In the genomic region with DNA sequence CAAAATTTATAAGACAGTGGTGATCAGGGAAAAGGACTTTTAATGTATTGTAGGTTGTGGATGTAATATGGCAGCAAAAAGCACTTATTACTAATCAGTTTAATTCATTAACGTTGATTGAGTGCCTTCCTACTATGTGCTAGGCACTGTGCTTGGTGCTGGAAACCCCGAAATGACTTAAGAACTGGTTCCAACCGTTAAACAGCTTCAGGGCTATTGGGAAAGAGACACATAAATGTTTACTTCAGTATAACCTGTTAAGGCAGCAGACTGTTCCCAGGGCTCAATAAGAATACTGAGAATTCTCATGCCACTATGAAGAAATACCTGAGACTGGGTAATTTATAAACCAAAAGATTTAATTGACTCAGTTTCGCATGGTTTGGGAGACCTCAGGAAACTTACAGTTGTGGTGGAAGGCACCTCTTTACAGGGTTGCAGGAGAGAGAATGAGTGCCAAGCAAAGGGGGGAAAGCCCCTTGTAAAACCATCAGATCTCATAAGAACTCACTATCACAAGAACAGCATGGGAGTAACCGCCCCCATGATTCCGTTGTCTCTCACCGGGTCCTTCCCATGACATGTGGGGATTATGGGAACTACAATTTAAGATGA, we compare ENCODE assay signal across 11 cellular contexts. TPM values are rescaled to one million over a fixed set of nuclear protein-coding genes. Genes with fewer than 3 reads are reported as not detected.
DNase-seq lines count a peak whose midpoint lies in the region; ATAC-seq, FAIRE-seq and TF ChIP-seq lines count a peak whose summit lies in the region.
"Had no signal": no experiment of that assay in that cellular context is flagged by ENCODE, and none has a peak within 500 bp of the region (broad histone marks: within the 10 kb centered on the region; RNA-seq: fewer than 3 reads in every experiment).

No MANE protein-coding gene starts in this region.

- TF ChIP-seq POLR2A in HepG2 (IDR thresholded peaks at IDR 0.05; ENCODE audit: insufficient read depth in 1 of 2, low read depth in 2 of 2, low read length in 2 of 2) (no peak), transverse colon (IDR thresholded peaks at IDR 0.05) (no peak), esophagus muscularis mucosa (IDR thresholded peaks at IDR 0.05; ENCODE audit: low read depth) (no peak)

- BruUV-seq in mammary epithelial cell (replicated peaks; lab: Mats Ljungman, UMichigan) (no TSS peak), MCF 10A (replicated peaks; lab: Mats Ljungman, UMichigan) (no TSS peak), HepG2 (replicated peaks; lab: Mats Ljungman, UMichigan) (no TSS peak)

- 75% methylated on average over 5 of the region's 7 CpGs for WGBS in mammary epithelial cell (ENCODE audit: low coverage, missing lambda C conversion rate)
- WGBS in HepG2 (ENCODE audit: low lambda C conversion rate) = 90% methylated on average over 6 of the region's 7 CpGs
- 82 to 93% methylated on average over 5 to 7 of the region's 7 CpGs for WGBS in transverse colon (ENCODE audit: low coverage in 1 of 2), 2 donors
- WGBS in esophagus muscularis mucosa = 96% methylated on average over 7 of the region's 7 CpGs

- H3K4me2 ChIP-seq in mammary epithelial cell (ENCODE audit: insufficient read depth, low read depth, low read length) (no peak overlapping the region), HepG2 (ENCODE audit: low read depth, low read length) (peak overlapping the region; percentile 78)

- H3K36me3 ChIP-seq in mammary epithelial cell (ENCODE audit: insufficient read depth, low read length) (no peaks in the 10 kb centered on the region), HepG2 (replicated peaks in 1 of 2; ENCODE audit: control insufficient read depth in 1 of 2, insufficient read depth in 2 of 2, low read length in 2 of 2) (no peaks in the 10 kb centered on the region), transverse colon (no peaks in the 10 kb centered on the region), esophagus muscularis mucosa (no peaks in the 10 kb centered on the region)
- H3K36me3 ChIP-seq: BE2C, breast epithelium had no signal

- no peak for FAIRE-seq in HepG2 (lab: Jason Lieb, UNC)

- H3K27me3 Mint-ChIP-seq in MCF 10A (ENCODE audit: insufficient read depth, unreplicated experiment) = no peaks in the 10 kb centered on the region
- H3K27me3 Mint-ChIP-seq in activated CD4-positive, alpha-beta memory T cell treated with anti-CD3 and anti-CD28 coated beads, Interleukin-2, amount 10 ng/mL, durations not matched to agents 7 days and 5 days = no peaks in the 10 kb centered on the region

- peak; percentile 17 for DNase-seq in mammary epithelial cell
- DNase-seq in MCF 10A (ENCODE audit: unreplicated experiment) = no peak
- no peak for DNase-seq in activated CD4-positive, alpha-beta memory T cell treated with anti-CD3 and anti-CD28 coated beads, Interleukin-2, amount 10 ng/mL, durations not matched to agents 7 days and 5 days
- DNase-seq in HepG2 (ENCODE audit: low spot score) = no peak
- no peak for DNase-seq in transverse colon
- DNase-seq in islet precursor cell = no peak
- no peak for DNase-seq in LoVo (ENCODE audit: low spot score)
- DNase-seq in esophagus muscularis mucosa (ENCODE audit: extremely low spot score) = no peak
- DNase-seq: BE2C, GF-D8 had no signal

- H3K9ac ChIP-seq in mammary epithelial cell (ENCODE audit: insufficient read depth, low read length) (no peak overlapping the region), HepG2 (ENCODE audit: insufficient read depth, low read depth, low read length) (no peak overlapping the region)

- H3K9me3 ChIP-seq in mammary epithelial cell (replicated peaks; ENCODE audit: insufficient read depth, low read length) (no peaks in the 10 kb centered on the region), HepG2 (ENCODE audit: low read length) (no peaks in the 10 kb centered on the region), transverse colon (no peaks in the 10 kb centered on the region), esophagus muscularis mucosa (no peaks in the 10 kb centered on the region)
- H3K9me3 ChIP-seq: BE2C, breast epithelium had no signal

- H3K36me3 Mint-ChIP-seq in MCF 10A (ENCODE audit: insufficient read depth, unreplicated experiment) = peaks cover 8% of the 10 kb centered on the region
- H3K36me3 Mint-ChIP-seq in activated CD4-positive, alpha-beta memory T cell treated with anti-CD3 and anti-CD28 coated beads, Interleukin-2, amount 10 ng/mL, durations not matched to agents 7 days and 5 days (ENCODE audit: low read depth) = no peaks in the 10 kb centered on the region

- dilution Hi-C loops in mammary epithelial cell (cut with HindIII; ENCODE audit: low sequenced_read_pairs) = no loop called here

- ATAC-seq in HepG2 = no peak

- peaks cover 35% of the 10 kb centered on the region for H3K79me2 ChIP-seq in mammary epithelial cell (ENCODE audit: insufficient read depth, low read length)
- peaks cover 31% of the 10 kb centered on the region for H3K79me2 ChIP-seq in HepG2 (ENCODE audit: insufficient read depth, low read length)

- H3K27ac ChIP-seq in mammary epithelial cell (ENCODE audit: insufficient read depth, low read depth, low read length) (no peak overlapping the region), HepG2 (ENCODE audit: extremely low read length, insufficient read depth, low read length) (peak overlapping the region; percentile 98), transverse colon (peak overlapping the region; percentile 93 to 99 (median 97)), esophagus muscularis mucosa (replicated peaks in 1 of 4) (peak overlapping the region in 2 of 4 donors; percentile 94 to 97)

- no peak overlapping the region for H3K4me3 ChIP-seq in mammary epithelial cell (replicated peaks in 1 of 3; ENCODE audit: insufficient read depth in 1 of 3, low read depth in 2 of 3, low read length in 3 of 3)
- H3K4me3 ChIP-seq in HepG2 (replicated peaks in 1 of 3; ENCODE audit: insufficient read depth in 1 of 3, low read depth in 2 of 3, low read length in 3 of 3) = peak overlapping the region in 1 of 3 experiments; percentile 32; a peak in 2 of 6 replicates
- H3K4me3 ChIP-seq in transverse colon = no peak overlapping the region
- no peak overlapping the region for H3K4me3 ChIP-seq in esophagus muscularis mucosa

- CTCF ChIA-PET in mammary epithelial cell (lab: Charles Lee; ENCODE audit: low non-redundant PET) (no interaction called here), MCF 10A (lab: Yijun Ruan, JAX) (interaction anchor here (0.6 kb wide), 1 partner anchor 89 kb away, joined by 3 read pairs; no protein-coding TSS in a partner anchor), HepG2 (lab: Yijun Ruan, JAX; ENCODE audit: low intra/inter-chr PET ratio, low total read pairs) (no interaction called here)
- CTCF ChIA-PET in activated CD4-positive, alpha-beta memory T cell treated with anti-CD3 and anti-CD28 coated beads, Interleukin-2, amount 10 ng/mL, durations not matched to agents 7 days and 5 days (lab: Charles Lee) = no interaction called here

- H3K27me3 ChIP-seq in mammary epithelial cell (ENCODE audit: insufficient read depth, low read length) (no peaks in the 10 kb centered on the region), HepG2 (ENCODE audit: control insufficient read depth in 1 of 2, insufficient read depth in 2 of 2, low read length in 2 of 2) (no peaks in the 10 kb centered on the region), transverse colon (no peaks in the 10 kb centered on the region), esophagus muscularis mucosa (no peaks in the 10 kb centered on the region)
- H3K27me3 ChIP-seq: BE2C, breast epithelium had no signal

- no peak for TF ChIP-seq RAD21 in HepG2 (CRISPR knock-in tag; IDR thresholded peaks at IDR 0.05)

- H4K20me1 ChIP-seq in mammary epithelial cell (ENCODE audit: insufficient read depth, low read length) = no peaks in the 10 kb centered on the region
- H4K20me1 ChIP-seq in HepG2 (ENCODE audit: insufficient read depth, low read length) = peaks cover 9% of the 10 kb centered on the region; the same call in 1 of the 2 replicates

- TF ChIP-seq EP300 in HepG2 (IDR thresholded peaks at IDR 0.05; ENCODE audit: low read depth in 2 of 2, low read length in 2 of 2) = no peak
- TF ChIP-seq EP300 in HepG2 (CRISPR knock-in tag; IDR thresholded peaks at IDR 0.05; ENCODE audit: borderline replicate concordance) = no peak
- no peak for TF ChIP-seq EP300 in transverse colon (IDR thresholded peaks at IDR 0.05; ENCODE audit: low read depth)
- TF ChIP-seq EP300 in esophagus muscularis mucosa (IDR thresholded peaks at IDR 0.05) = no peak

- no peak for TF ChIP-seq CTCF in mammary epithelial cell (conservative IDR thresholded peaks at IDR 0.05 in 1 of 2, IDR thresholded peaks at IDR 0.05 in 1 of 2; ENCODE audit: extremely low read depth in 1 of 2, insufficient read depth in 1 of 2, low read depth in 1 of 2, low read length in 2 of 2)
- TF ChIP-seq CTCF in MCF 10A (IDR thresholded peaks at IDR 0.05; ENCODE audit: unreplicated experiment) = no peak
- no peak for TF ChIP-seq CTCF in HepG2 (CRISPR knock-in tag; IDR thresholded peaks at IDR 0.05)
- no peak for TF ChIP-seq CTCF in transverse colon (IDR thresholded peaks at IDR 0.05)
- no peak for TF ChIP-seq CTCF in esophagus muscularis mucosa (IDR thresholded peaks at IDR 0.05)

- in situ Hi-C loops in mammary epithelial cell (cut with MboI; ENCODE audit: low sequenced_read_pairs in 2 of 2) (no loop called here), HepG2 (cut with HindIII; ENCODE audit: extremely low pct_ligation_motif_present, low pct_unique_long_range_greater_than_20kb) (loop anchor here (25.0 kb wide), 1 partner anchor 689 kb away; a partner anchor contains a TSS), transverse colon (cut with MboI; ENCODE audit: low pct_ligation_motif_present in 1 of 4, low pct_unique_long_range_greater_than_20kb in 1 of 4, low sequenced_read_pairs in 3 of 4) (no loop called here)

- H3K4me3 Mint-ChIP-seq in MCF 10A (ENCODE audit: unreplicated experiment) = no peak overlapping the region
- peak overlapping the region; percentile 83 for H3K4me3 Mint-ChIP-seq in activated CD4-positive, alpha-beta memory T cell treated with anti-CD3 and anti-CD28 coated beads, Interleukin-2, amount 10 ng/mL, durations not matched to agents 7 days and 5 days

- H3K9me3 Mint-ChIP-seq in MCF 10A (ENCODE audit: unreplicated experiment) = no peaks in the 10 kb centered on the region
- no peaks in the 10 kb centered on the region for H3K9me3 Mint-ChIP-seq in activated CD4-positive, alpha-beta memory T cell treated with anti-CD3 and anti-CD28 coated beads, Interleukin-2, amount 10 ng/mL, durations not matched to agents 7 days and 5 days

- H3K4me1 ChIP-seq in mammary epithelial cell (ENCODE audit: insufficient read depth, low read length) (peaks cover 11% of the 10 kb centered on the region), HepG2 (ENCODE audit: insufficient read depth, low read length) (peaks cover 52% of the 10 kb centered on the region), transverse colon (peaks cover 18 to 43% (median 27%) of the 10 kb centered on the region in 4 donors), esophagus muscularis mucosa (peaks cover 25 to 37% (median 32%) of the 10 kb centered on the region in 4 donors)
- H3K4me1 ChIP-seq: BE2C had no signal

- H2AFZ ChIP-seq in mammary epithelial cell (ENCODE audit: low read depth, low read length) (no peak overlapping the region), HepG2 (ENCODE audit: low read length) (no peak overlapping the region)

- intact Hi-C loops in mammary epithelial cell (cut with micrococcal nuclease) (loop anchor here (5.0 to 10.0 kb wide), 4 partner anchors 101 to 702 kb away; a partner anchor contains a TSS), MCF 10A (cut with micrococcal nuclease) (loop anchor here (5.0 kb wide), 2 partner anchors 64 to 246 kb away; no protein-coding TSS in a partner anchor), HepG2 (cut with micrococcal nuclease; ENCODE audit: unreplicated experiment) (loop anchor here (2.0 to 10.0 kb wide), 4 partner anchors 92 to 1549 kb away; a partner anchor contains a TSS), transverse colon (cut with DNase I; ENCODE audit: low total_unique reads) (no loop called here), esophagus muscularis mucosa (cut with DNase I) (loop anchor here (5.0 kb wide), 1 partner anchor 86 kb away; no protein-coding TSS in a partner anchor)

- POLR2A ChIA-PET in MCF 10A (lab: Yijun Ruan, JAX) (interaction anchor here (1.2 to 1.3 kb wide), 3 partner anchors 7 to 126 kb away, joined by 3 to 7 read pairs (median 4); no protein-coding TSS in a partner anchor), HepG2 (lab: Yijun Ruan, JAX) (interaction anchor here (0.6 to 1.1 kb wide), 7 partner anchors 9 to 175 kb away, joined by 3 to 8 read pairs (median 3); no protein-coding TSS in a partner anchor)
- POLR2A ChIA-PET in activated CD4-positive, alpha-beta memory T cell treated with anti-CD3 and anti-CD28 coated beads, Interleukin-2, amount 10 ng/mL, durations not matched to agents 7 days and 5 days (lab: Charles Lee) = no interaction called here

- H3K4me1 Mint-ChIP-seq in MCF 10A (ENCODE audit: insufficient read depth, unreplicated experiment) = peaks cover 23% of the 10 kb centered on the region
- H3K4me1 Mint-ChIP-seq in activated CD4-positive, alpha-beta memory T cell treated with anti-CD3 and anti-CD28 coated beads, Interleukin-2, amount 10 ng/mL, durations not matched to agents 7 days and 5 days = peaks cover 23% of the 10 kb centered on the region

- no peak overlapping the region for H3K27ac Mint-ChIP-seq in MCF 10A (ENCODE audit: low read depth, unreplicated experiment)
- H3K27ac Mint-ChIP-seq in activated CD4-positive, alpha-beta memory T cell treated with anti-CD3 and anti-CD28 coated beads, Interleukin-2, amount 10 ng/mL, durations not matched to agents 7 days and 5 days = no peak overlapping the region

RNA-seq across cellular contexts. Expression of a gene that starts 1.1 kb away (rescaled TPM):
- total RNA-seq in mammary epithelial cell (10 to 100 TPM; 31.5 to 33.7 TPM), MCF 10A (2022) (23.4 and 28.6 TPM in 2 replicates), HepG2 (2016; rRNA removed; fragmentation: Illumina TruSeq; extraction: Trizol) (84.9 and 112 TPM in 2 replicates), transverse colon (10 to 100 TPM in 3 of 4 donors, 1 to 10 TPM in 1; 7.8 to 68.9 (median 59.6) TPM), esophagus muscularis mucosa (10 to 100 TPM in 3 of 4 donors, 1 to 10 TPM in 1; 8.6 to 17.4 (median 14.4) TPM)
- polyA plus RNA-seq in mammary epithelial cell (21.4 TPM), HepG2 (2011; rRNA removed) (32.7 and 36.2 TPM in 2 replicates)
- 42.7 TPM for polyA minus RNA-seq in mammary epithelial cell
- total RNA-seq in activated CD4-positive, alpha-beta memory T cell treated with anti-CD3 and anti-CD28 coated beads, Interleukin-2, amount 10 ng/mL, durations not matched to agents 7 days and 5 days = 1 to 10 TPM; 7.3 to 7.8 TPM
- total RNA-seq in HepG2 (2016; cell fraction: cytosol; rRNA removed; fragmentation: Illumina TruSeq; extraction: Trizol; ENCODE audit: low read depth) = 42.8 and 48.3 TPM in 2 replicates
- 87.2 and 111 TPM in 2 replicates for total RNA-seq in HepG2 (2016; cell fraction: insoluble cytoplasmic fraction; rRNA removed; fragmentation: Illumina TruSeq; extraction: Trizol)
- total RNA-seq in HepG2 (2016; cell fraction: membrane; rRNA removed; fragmentation: Illumina TruSeq; extraction: Trizol) = 55.1 and 60.6 TPM in 2 replicates
- total RNA-seq in HepG2 (2016; cell fraction: nucleus; rRNA removed; fragmentation: Illumina TruSeq; extraction: Trizol) = 73.7 and 78.0 TPM in 2 replicates
- polyA plus RNA-seq in HepG2 (2011; cell fraction: cytosol; rRNA removed) = 18.3 and 29.4 TPM in 2 replicates
- 32.1 and 35.6 TPM in 2 replicates for polyA plus RNA-seq in HepG2 (2011; cell fraction: nucleus; rRNA removed)
- 40.3 and 51.0 TPM in 2 replicates for polyA plus RNA-seq in HepG2 (2012)
- polyA plus RNA-seq in HepG2 (2016; cell fraction: cytosol; fragmentation: Illumina TruSeq; extraction: Trizol; ENCODE audit: low read depth) = 14.6 and 15.8 TPM in 2 replicates
- 94.2 and 94.4 TPM in 2 replicates for polyA plus RNA-seq in HepG2 (2016; cell fraction: insoluble cytoplasmic fraction; fragmentation: Illumina TruSeq; extraction: Trizol; ENCODE audit: low read depth)
- polyA plus RNA-seq in HepG2 (2016; cell fraction: membrane; fragmentation: Illumina TruSeq; extraction: Trizol; ENCODE audit: low read depth) = 28.0 and 33.7 TPM in 2 replicates
- 68.9 and 70.7 TPM in 2 replicates for polyA plus RNA-seq in HepG2 (2016; cell fraction: nucleus; fragmentation: Illumina TruSeq; extraction: Trizol; ENCODE audit: insufficient read depth, low read depth)
- 25.8 and 44.3 TPM in 2 replicates for polyA minus RNA-seq in HepG2 (2011; rRNA and poly(A)+ RNA removed; ENCODE audit: low replicate concordance)
- 36.7 and 39.4 TPM in 2 replicates for polyA minus RNA-seq in HepG2 (2011; cell fraction: cytosol; rRNA and poly(A)+ RNA removed)
- 71.4 and 83.4 TPM in 2 replicates for polyA minus RNA-seq in HepG2 (2011; cell fraction: nucleus; rRNA and poly(A)+ RNA removed)
